In genomic region chr2:74028290-74028689, GRCh38 we compare ENCODE assay signal across 29 cellular contexts.
"Had no signal": no experiment of that assay in that cellular context is flagged by ENCODE, and none has a peak within 500 bp of the region (broad histone marks: within the 10 kb centered on the region; RNA-seq: fewer than 3 reads in every experiment).

No MANE protein-coding gene starts in this region.

- H3K4me3 Mint-ChIP-seq: activated CD4-positive, alpha-beta memory T cell treated with anti-CD3 and anti-CD28 coated beads, Interleukin-2, amount 10 ng/mL, durations not matched to agents 7 days and 5 days; activated naive CD8-positive, alpha-beta T cell treated with anti-CD3 and anti-CD28 coated beads, Interleukin-2, amount 10 ng/mL, durations not matched to agents 7 days and 5 days; activated T-cell treated with anti-CD3 and anti-CD28 coated beads, Interleukin-2, amount 50 U/mL, for 24 hours; central memory CD8-positive, alpha-beta T cell had no signal

- H3K9me3 Mint-ChIP-seq: central memory CD8-positive, alpha-beta T cell had no signal

- H3K36me3 ChIP-seq: ascending aorta, cardiac muscle cell had no signal

- H3K9me3 ChIP-seq: ascending aorta had no signal

- H3K27me3 Mint-ChIP-seq: activated CD4-positive, alpha-beta memory T cell treated with anti-CD3 and anti-CD28 coated beads, Interleukin-2, amount 10 ng/mL, durations not matched to agents 7 days and 5 days; activated naive CD8-positive, alpha-beta T cell treated with anti-CD3 and anti-CD28 coated beads, Interleukin-2, amount 10 ng/mL, durations not matched to agents 7 days and 5 days; activated T-cell treated with anti-CD3 and anti-CD28 coated beads, Interleukin-2, amount 50 U/mL, for 24 hours; central memory CD8-positive, alpha-beta T cell had no signal

- H3K27ac ChIP-seq: ascending aorta, cardiac muscle cell, WERI-Rb-1 had no signal

- H3K27me3 ChIP-seq: ascending aorta, cardiac muscle cell had no signal

- H3K4me3 ChIP-seq: ascending aorta, cardiac muscle cell had no signal

- H3K27ac Mint-ChIP-seq: activated CD4-positive, alpha-beta memory T cell treated with anti-CD3 and anti-CD28 coated beads, Interleukin-2, amount 10 ng/mL, durations not matched to agents 7 days and 5 days; activated T-cell treated with anti-CD3 and anti-CD28 coated beads, Interleukin-2, amount 50 U/mL, for 24 hours; activated T-helper 2 cell treated with anti-CD3 and anti-CD28 coated beads, Interferon-gamma antibody, Interleukin-2, Interleukin-4, amounts not matched to agents 10 μg/mL and 5 μg/mL and 100 μg/mL, durations not matched to agents 14 hours and 24 hours and 36 hours had no signal

- DNase-seq: activated CD4-positive, alpha-beta memory T cell treated with anti-CD3 and anti-CD28 coated beads, Interleukin-2, amount 10 ng/mL, durations not matched to agents 7 days and 5 days; activated CD4-positive, alpha-beta T cell treated with anti-CD3 and anti-CD28 coated beads for 1 hour; activated CD4-positive, alpha-beta T cell treated with anti-CD3 and anti-CD28 coated beads for 48 hours; activated CD4-positive, CD25-positive, alpha-beta regulatory T cell; activated gamma-delta T cell; activated naive CD4-positive, alpha-beta T cell treated with Interleukin-2 at 50 U/mL for 16 hours; activated naive CD8-positive, alpha-beta T cell treated with anti-CD3 and anti-CD28 coated beads, Interleukin-2, amount 10 ng/mL, durations not matched to agents 7 days and 5 days; activated T-cell treated with anti-CD3 and anti-CD28 coated beads, Interleukin-2, amount 50 U/mL, for 24 hours; amygdala; Kasumi-1; KG1; NCI-H1092 treated with DMSO at 0.1 percent for 48 hours; NCI-H1417; NCI-H146; NCI-H187; NCI-H2029 treated with DMSO at 0.1 percent for 48 hours; NCI-H2107; NCI-H2171; NCI-H510A; NCI-H526; NCI-H748 treated with DMSO at 0.1 percent for 48 hours; NK-92 treated with Interleukin-12 subunit alpha and Interleukin-12 subunit beta, amount 100 ng/mL, for 24 hours; Right ventricle myocardium superior; T1000; WERI-Rb-1 had no signal
